ENCODE assay signal across 28 cellular contexts in the genomic region with DNA sequence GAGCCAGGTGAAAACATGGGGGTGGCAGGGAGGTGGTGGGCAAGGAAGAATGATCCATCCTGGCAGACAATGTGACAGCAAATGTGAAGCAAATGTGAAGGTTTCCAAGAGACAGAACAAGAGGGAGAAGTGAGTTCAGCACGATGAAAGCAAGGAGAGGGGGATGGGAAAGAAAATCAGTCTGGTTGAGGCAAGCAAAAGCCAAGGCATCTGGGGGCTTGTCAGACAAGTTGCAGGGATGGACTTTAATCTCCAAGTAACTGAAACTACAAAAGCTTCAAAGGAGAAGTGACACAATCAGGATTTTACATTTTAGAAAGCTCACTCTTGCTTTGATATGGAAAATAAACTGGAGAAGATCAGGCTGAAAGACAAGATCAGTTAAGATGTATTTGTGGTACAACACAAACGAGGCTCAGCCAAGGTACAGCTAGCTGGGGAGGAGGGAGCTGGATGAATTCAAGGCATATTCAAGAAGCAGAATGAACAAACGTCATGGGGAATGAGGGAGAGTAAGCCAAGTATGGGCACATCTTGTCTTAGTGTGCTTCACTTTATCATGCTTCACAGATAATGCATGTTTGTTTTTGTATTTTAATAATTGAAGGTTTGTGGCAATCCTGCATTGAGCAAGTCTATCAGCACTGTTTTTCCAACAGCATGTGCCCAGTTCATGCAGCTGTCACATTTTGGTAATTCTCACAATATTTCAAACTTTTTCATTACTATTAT.
DNase-seq lines count a peak whose midpoint lies in the region; ATAC-seq and TF ChIP-seq lines count a peak whose summit lies in the region.
"Had no signal": no experiment of that assay in that cellular context is flagged by ENCODE, and none has a peak within 500 bp of the region (broad histone marks: within the 10 kb centered on the region; RNA-seq: fewer than 3 reads in every experiment).

No MANE protein-coding gene starts in this region.

- no peaks in the 10 kb centered on the region for H3K27me3 ChIP-seq in testis
- H3K27me3 ChIP-seq: gastrocnemius medialis, Peyer's patch had no signal

- H3K9me3 ChIP-seq in testis (no peaks in the 10 kb centered on the region), T-helper 17 cell (ENCODE audit: control insufficient read depth, low read length, poor library complexity, severe bottlenecking) (no peaks in the 10 kb centered on the region)
- H3K9me3 ChIP-seq: gastrocnemius medialis, Peyer's patch, thoracic aorta had no signal

- no peak overlapping the region for H3K4me3 ChIP-seq in fibroblast of villous mesenchyme (ENCODE audit: low read depth, low read length)
- no peak overlapping the region for H3K4me3 ChIP-seq in testis
- H3K4me3 ChIP-seq: coronary artery, gastrocnemius medialis, Peyer's patch, thoracic aorta had no signal

- no peaks in the 10 kb centered on the region for H3K36me3 ChIP-seq in testis (ENCODE audit: low read depth, missing control alignments)

- no peak overlapping the region for H3K27ac Mint-ChIP-seq in T-helper 17 cell
- H3K27ac Mint-ChIP-seq: activated B cell treated with CpG ODN at 0.5 μM for 24 hours; activated naive CD8-positive, alpha-beta T cell treated with anti-CD3 and anti-CD28 coated beads for 36 hours; immature natural killer cell; nephron progenitor cell had no signal

- H3K36me3 Mint-ChIP-seq in T-helper 17 cell (ENCODE audit: low read depth) = peaks cover 28% of the 10 kb centered on the region

- H3K27me3 Mint-ChIP-seq in T-helper 17 cell = no peaks in the 10 kb centered on the region
- H3K27me3 Mint-ChIP-seq: activated B cell treated with CpG ODN at 0.5 μM for 24 hours; activated naive CD8-positive, alpha-beta T cell treated with anti-CD3 and anti-CD28 coated beads for 36 hours had no signal

- H3K4me1 ChIP-seq in testis = no peaks in the 10 kb centered on the region
- H3K4me1 ChIP-seq: gastrocnemius medialis, parathyroid adenoma, Peyer's patch had no signal

- H3K4me3 Mint-ChIP-seq in T-helper 17 cell = no peak overlapping the region
- H3K4me3 Mint-ChIP-seq: activated B cell treated with CpG ODN at 0.5 μM for 24 hours; activated naive CD8-positive, alpha-beta T cell treated with anti-CD3 and anti-CD28 coated beads for 36 hours; immature natural killer cell; nephron progenitor cell had no signal

- H3K27ac ChIP-seq in VCaP (peak overlapping the region; percentile 40), testis (peak overlapping the region in 1 of 2 donors; percentile 29)
- H3K27ac ChIP-seq: 22Rv1, coronary artery, gastrocnemius medialis, parathyroid adenoma, Peyer's patch, thoracic aorta had no signal

- DNase-seq in NCI-H82 (lab: John Stamatoyannopoulos, UW) (peak; percentile 40), NCI-H82 treated with DMSO at 0.1 percent for 48 hours (lab: John Stamatoyannopoulos, UW; ENCODE audit: unreplicated experiment) (no peak), fibroblast of villous mesenchyme (ENCODE audit: low read depth) (peak; percentile 53), testis (peak; percentile 50), NCI-H2196 (lab: John Stamatoyannopoulos, UW; ENCODE audit: unreplicated experiment) (no peak), T-helper 17 cell (no peak), NCI-H446 treated with DMSO at 0.1 percent for 48 hours (lab: John Stamatoyannopoulos, UW) (no peak)
- DNase-seq: activated B cell treated with CpG ODN at 0.5 μM for 24 hours; activated CD4-positive, alpha-beta T cell treated with anti-CD3 and anti-CD28 coated beads, Interleukin-2, amount 50 U/mL, for 1 hour; activated effector memory CD4-positive, alpha-beta T cell treated with Interleukin-2 at 50 U/mL for 16 hours; activated naive CD8-positive, alpha-beta T cell treated with anti-CD3 and anti-CD28 coated beads for 36 hours; activated T-cell treated with anti-CD3 and anti-CD28 coated beads, Interleukin-2, amount 50 U/mL, for 1 hour; effector memory CD4-positive, alpha-beta T cell; gastrocnemius medialis; immature natural killer cell; left colon; NCI-H1694; NCI-H524 treated with DMSO at 0.1 percent for 48 hours; nephron progenitor cell; Peyer's patch; SIG-M5; stimulated activated CD4-positive, alpha-beta T cell treated with anti-CD3 and anti-CD28 coated beads, Interleukin-1b, Interleukin-23, amount 100 ng/mL, for 48 hours; stimulated activated naive CD8-positive, alpha-beta T cell treated with anti-CD3 and anti-CD28 coated beads, Interleukin-15, Interleukin-2, amounts not matched to agents 100 U/mL and 50 U/mL, for 24 hours had no signal

- 39 to 43% methylated on average over 3 of the region's 3 CpGs for WGBS in testis, 2 donors

- no peak for TF ChIP-seq POLR2A in testis (IDR thresholded peaks at IDR 0.05)

- ATAC-seq in T-helper 17 cell = no peak
- ATAC-seq: gastrocnemius medialis; left colon; stimulated activated naive CD8-positive, alpha-beta T cell treated with anti-CD3 and anti-CD28 coated beads, Interleukin-15, Interleukin-2, amounts not matched to agents 100 U/mL and 50 U/mL, for 24 hours had no signal

- TF ChIP-seq CTCF in VCaP (conservative IDR thresholded peaks at IDR 0.05) (no peak), fibroblast of villous mesenchyme (IDR thresholded peaks at IDR 0.05; ENCODE audit: insufficient read depth, low read depth, low read length) (no peak), testis (IDR thresholded peaks at IDR 0.05) (no peak)

- intact Hi-C loops in testis (cut with DNase I; ENCODE audit: low total_unique reads) = no loop called here

- H3K4me1 Mint-ChIP-seq in T-helper 17 cell = peaks cover 3% of the 10 kb centered on the region
- H3K4me1 Mint-ChIP-seq: activated B cell treated with CpG ODN at 0.5 μM for 24 hours; activated naive CD8-positive, alpha-beta T cell treated with anti-CD3 and anti-CD28 coated beads for 36 hours; immature natural killer cell had no signal

Comparison
In these comparisons a context has a peak if more than half of its experiments do, and no peak if none do; other contexts are left out.
1. DNase-seq: peak in NCI-H82 (single experiment), fibroblast of villous mesenchyme (single experiment) and testis (single experiment); none in NCI-H82 treated with DMSO at 0.1 percent for 48 hours (single experiment), NCI-H2196 (single experiment), T-helper 17 cell (0 of 3) and NCI-H446 treated with DMSO at 0.1 percent for 48 hours (single experiment).